Comparison of ENCODE assay signal across 8 cellular contexts in the genomic region with DNA sequence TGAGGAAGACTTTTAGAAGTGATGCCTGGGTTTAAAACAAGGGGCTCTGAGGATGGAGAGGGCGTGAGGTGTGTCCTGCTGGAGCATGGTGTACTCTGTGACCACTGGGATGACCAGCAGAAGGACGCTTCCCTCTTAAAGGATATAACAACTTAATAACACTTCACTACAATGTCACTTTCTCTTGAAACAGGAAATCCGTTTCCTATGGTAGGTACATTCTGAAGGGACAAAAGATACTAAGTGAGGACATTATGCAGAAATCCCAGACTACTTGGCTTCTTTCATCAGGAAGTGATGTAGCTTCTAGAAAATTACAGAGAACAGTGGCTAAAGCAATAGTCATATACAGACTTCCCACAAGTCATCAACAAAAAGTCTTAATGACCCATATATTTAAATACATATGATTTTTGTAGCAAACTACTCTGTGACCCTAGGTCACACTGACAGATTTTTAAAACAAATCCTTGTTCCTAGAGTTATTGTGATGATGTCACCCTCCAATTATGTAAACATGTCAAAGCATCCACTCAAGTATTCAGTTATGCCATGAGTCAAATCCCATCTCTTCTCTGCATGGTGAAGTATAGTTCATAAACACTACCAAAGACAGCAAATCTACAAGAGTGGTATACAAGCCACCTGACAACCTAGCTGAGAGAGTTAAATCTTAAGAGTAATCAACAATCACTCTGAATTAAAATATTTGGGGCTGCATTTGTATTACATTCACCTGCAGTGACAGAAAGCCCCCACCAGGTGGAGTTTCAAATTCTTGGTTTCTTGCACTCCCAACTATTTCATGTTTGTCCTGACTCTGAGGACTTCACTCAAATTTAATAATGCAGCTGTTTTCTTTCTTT. TPM values are rescaled to one million over a fixed set of nuclear protein-coding genes. Genes with fewer than 3 reads are reported as not detected.
DNase-seq lines count a peak whose midpoint lies in the region; ATAC-seq, FAIRE-seq and TF ChIP-seq lines count a peak whose summit lies in the region.

No MANE protein-coding gene starts in this region.

- intact Hi-C loops in left colon (cut with DNase I, micrococcal nuclease), result loop anchor here in 1 of 2 donors (2.0 kb wide), 1 partner anchor 123 kb away; no protein-coding TSS in a partner anchor

- no peak for FAIRE-seq in bronchial epithelial cell (lab: Jason Lieb, UNC)

- no peak overlapping the region for H3K4me3 ChIP-seq in bronchial epithelial cell (ENCODE audit: low read depth, low read length)

- ATAC-seq in left colon (peak; percentile 54), HG02623 (IDR thresholded peaks at IDR 0.05; ENCODE audit: unreplicated experiment) (no peak), GM21825 (IDR thresholded peaks at IDR 0.05; ENCODE audit: unreplicated experiment) (no peak)

- TF ChIP-seq CTCF in GM13976 (IDR thresholded peaks at IDR 0.05; ENCODE audit: borderline replicate concordance, control extremely low read depth, extremely low read depth, insufficient read depth, missing control alignments) (peak; percentile 64), RWPE1 (conservative IDR thresholded peaks at IDR 0.05; ENCODE audit: low read depth) (peak; percentile 88), bronchial epithelial cell (IDR thresholded peaks at IDR 0.05; ENCODE audit: insufficient read depth, low read length, severe bottlenecking) (peak; percentile 63)

- H3K36me3 ChIP-seq in bronchial epithelial cell (ENCODE audit: control insufficient read depth, insufficient read depth, low read length), result peaks cover 13% of the 10 kb centered on the region

- POLR2A ChIA-PET in RWPE1 (lab: Yijun Ruan, JAX; ENCODE audit: low non-redundant PET), result no interaction called here

- H3K27me3 ChIP-seq in bronchial epithelial cell (ENCODE audit: control insufficient read depth, insufficient read depth, low read length), result no peaks in the 10 kb centered on the region

- in situ Hi-C loops in GM13976 (cut with MboI; ENCODE audit: low sequenced_read_pairs, unreplicated experiment), result loop anchor here (10.0 to 25.0 kb wide), 2 partner anchors 119 to 926 kb away; partner anchors contain the start of gene XBP1

- DNase-seq in AML-193 (lab: John Stamatoyannopoulos, UW) (peak; percentile 27 to 28), GM13976 (ENCODE audit: low spot score) (peak; percentile 60), RWPE1 (ENCODE audit: low spot score) (peak; percentile 37), bronchial epithelial cell (ENCODE audit: low read depth) (peak; percentile 74), left colon (peak in 1 of 2 donors; percentile 32)
- DNase-seq in stimulated activated CD8-positive, alpha-beta memory T cell treated with anti-CD3 and anti-CD28 coated beads, Interleukin-12 subunit alpha, Interleukin-12 subunit beta, amount 100 ng/mL, for 1 hour (ENCODE audit: low read depth), result peak; percentile 32

- no peak overlapping the region for H3K27ac ChIP-seq in RWPE1

- CTCF ChIA-PET in RWPE1 (lab: Yijun Ruan, JAX), result interaction anchor here (0.5 to 1.3 kb wide), 5 partner anchors 97 to 1493 kb away, joined by 3 to 5 read pairs (median 4); no protein-coding TSS in a partner anchor

RNA-seq across cellular contexts. Expression of gene PITPNB, which starts 32.8 kb away (rescaled TPM):
- total RNA-seq in bronchial epithelial cell, result 16.8 and 21.3 TPM in 2 replicates
- total RNA-seq in left colon, result 10 to 100 TPM; 44.4 to 46.7 TPM
